Comparison of ENCODE assay signal across 26 cellular contexts in genomic region chr3:66606868-66607267, GRCh38.
"Had no signal": no experiment of that assay in that cellular context is flagged by ENCODE, and none has a peak within 500 bp of the region (broad histone marks: within the 10 kb centered on the region; RNA-seq: fewer than 3 reads in every experiment).

No MANE protein-coding gene starts in this region.

- H3K4me1 ChIP-seq: thyroid gland, upper lobe of right lung had no signal

- H3K27ac Mint-ChIP-seq: activated B cell treated with CpG ODN at 0.5 μM for 24 hours; activated CD4-positive, alpha-beta T cell treated with anti-CD3 and anti-CD28 coated beads for 36 hours; activated naive CD8-positive, alpha-beta T cell treated with anti-CD3 and anti-CD28 coated beads for 36 hours; activated T-cell treated with anti-CD3 and anti-CD28 coated beads, Interleukin-2, amount 50 U/mL, for 24 hours; activated T-helper 2 cell treated with anti-CD3 and anti-CD28 coated beads, Interferon-gamma antibody, Interleukin-2, Interleukin-4, amounts not matched to agents 10 μg/mL and 5 μg/mL and 100 μg/mL, durations not matched to agents 14 hours and 24 hours and 36 hours; effector memory CD8-positive, alpha-beta T cell; natural killer cell; progenitor cell of endocrine pancreas; stimulated activated naive CD8-positive, alpha-beta T cell treated with anti-CD3 and anti-CD28 coated beads, Interleukin-15, Interleukin-2, amounts not matched to agents 100 ng/mL and 50 ng/mL, for 24 hours had no signal

- H3K27ac ChIP-seq: thyroid gland, upper lobe of right lung had no signal

- H3K27me3 Mint-ChIP-seq: activated T-cell treated with anti-CD3 and anti-CD28 coated beads, Interleukin-2, amount 50 U/mL, for 24 hours had no signal

- DNase-seq: activated B cell treated with CpG ODN at 0.5 μM for 24 hours; activated CD4-positive, alpha-beta T cell treated with anti-CD3 and anti-CD28 coated beads for 36 hours; activated CD4-positive, alpha-beta T cell treated with anti-CD3 and anti-CD28 coated beads, Interleukin-2, amount 50 U/mL, for 4 hours; activated CD8-positive, alpha-beta memory T cell treated with anti-CD3 and anti-CD28 coated beads for 24 hours; activated CD8-positive, alpha-beta memory T cell treated with anti-CD3 and anti-CD28 coated beads, Interleukin-2, amount 50 U/mL, for 4 hours; activated naive CD4-positive, alpha-beta T cell; activated naive CD8-positive, alpha-beta T cell treated with anti-CD3 and anti-CD28 coated beads for 36 hours; activated T-cell treated with anti-CD3 and anti-CD28 coated beads, Interleukin-2, amount 50 U/mL, for 24 hours; central memory CD4-positive, alpha-beta T cell; effector memory CD8-positive, alpha-beta T cell; foreskin melanocyte; head of caudate nucleus; hypothalamus; left ventricle myocardium superior; mammary epithelial cell; midbrain; natural killer cell; stimulated activated CD4-positive, alpha-beta T cell treated with anti-CD3 and anti-CD28 coated beads, Interleukin-12 subunit alpha, Interleukin-12 subunit beta, amount 100 ng/mL, for 4 hours; substantia nigra; T1000; thyroid gland; upper lobe of right lung had no signal

- H3K36me3 Mint-ChIP-seq: activated naive CD8-positive, alpha-beta T cell treated with anti-CD3 and anti-CD28 coated beads for 36 hours; natural killer cell had no signal

- H3K4me1 Mint-ChIP-seq: activated B cell treated with CpG ODN at 0.5 μM for 24 hours, natural killer cell had no signal

- ATAC-seq: activated CD4-positive, alpha-beta T cell treated with anti-CD3 and anti-CD28 coated beads for 36 hours; effector memory CD8-positive, alpha-beta T cell; esophagus mucosa; left ventricle myocardium superior; natural killer cell; upper lobe of right lung had no signal

- H3K4me3 ChIP-seq: thyroid gland, upper lobe of right lung had no signal

- H3K9me3 ChIP-seq: thyroid gland, upper lobe of right lung had no signal

- H3K36me3 ChIP-seq: thyroid gland, upper lobe of right lung had no signal

- H3K9me3 Mint-ChIP-seq: activated T-cell treated with anti-CD3 and anti-CD28 coated beads, Interleukin-2, amount 50 U/mL, for 24 hours; activated T-helper 2 cell treated with anti-CD3 and anti-CD28 coated beads, Interferon-gamma antibody, Interleukin-2, Interleukin-4, amounts not matched to agents 10 μg/mL and 5 μg/mL and 100 μg/mL, durations not matched to agents 14 hours and 24 hours and 36 hours; effector memory CD8-positive, alpha-beta T cell; natural killer cell; stimulated activated naive CD8-positive, alpha-beta T cell treated with anti-CD3 and anti-CD28 coated beads, Interleukin-15, Interleukin-2, amounts not matched to agents 100 ng/mL and 50 ng/mL, for 24 hours had no signal

- H3K27me3 ChIP-seq: thyroid gland, upper lobe of right lung had no signal

- H3K4me3 Mint-ChIP-seq: activated B cell treated with CpG ODN at 0.5 μM for 24 hours; activated CD4-positive, alpha-beta T cell treated with anti-CD3 and anti-CD28 coated beads for 36 hours; activated naive CD8-positive, alpha-beta T cell treated with anti-CD3 and anti-CD28 coated beads for 36 hours; activated T-cell treated with anti-CD3 and anti-CD28 coated beads, Interleukin-2, amount 50 U/mL, for 24 hours; effector memory CD8-positive, alpha-beta T cell; natural killer cell; stimulated activated naive CD8-positive, alpha-beta T cell treated with anti-CD3 and anti-CD28 coated beads, Interleukin-15, Interleukin-2, amounts not matched to agents 100 ng/mL and 50 ng/mL, for 24 hours had no signal
